17 cellular contexts compared by ENCODE assay signal in genomic region chr2:239606955-239607794, GRCh38.
DNase-seq lines count a peak whose midpoint lies in the region; ATAC-seq lines count a peak whose summit lies in the region.
"Had no signal": no experiment of that assay in that cellular context is flagged by ENCODE, and none has a peak within 500 bp of the region (broad histone marks: within the 10 kb centered on the region; RNA-seq: fewer than 3 reads in every experiment).

No MANE protein-coding gene starts in this region.

- DNase-seq in activated CD8-positive, alpha-beta memory T cell treated with anti-CD3 and anti-CD28 coated beads for 24 hours = peak; percentile 48
- no peak for DNase-seq in activated CD8-positive, alpha-beta memory T cell treated with anti-CD3 and anti-CD28 coated beads, Interleukin-2, amount 50 U/mL, for 4 hours
- DNase-seq in NOMO-1 treated with DMSO at 0.1 percent for 48 hours (lab: John Stamatoyannopoulos, UW; ENCODE audit: unreplicated experiment) (peak; percentile 68), left lobe of liver (ENCODE audit: low spot score) (peak; percentile 36), ureter (ENCODE audit: low spot score) (peak; percentile 30), NCI-H187 treated with DMSO at 0.1 percent for 48 hours (lab: John Stamatoyannopoulos, UW) (no peak), 8988T (no peak)
- no peak for DNase-seq in activated CD4-positive, alpha-beta T cell treated with anti-CD3 and anti-CD28 coated beads for 48 hours
- DNase-seq: activated CD4-positive, alpha-beta T cell treated with anti-CD3 and anti-CD28 coated beads, Interleukin-2, amount 10 ng/mL, durations not matched to agents 24 days and 14 days; anterior cingulate cortex; HCEC 1CT; natural killer cell; NCI-H2107; NCI-H446 treated with DMSO at 0.1 percent for 48 hours had no signal

- no peak for ATAC-seq in left lobe of liver
- ATAC-seq: A549; activated naive CD4-positive, alpha-beta T cell treated with anti-CD3 and anti-CD28 coated beads, Interleukin-2, amount 50 U/mL, for 72 hours; activated T-helper 17 cell treated with anti-CD3 and anti-CD28 coated beads, Interleukin-2, amount 50 U/mL, for 72 hours; natural killer cell had no signal

Comparison
In these comparisons a context has a peak if more than half of its experiments do, and no peak if none do; other contexts are left out.
1. DNase-seq: peak in activated CD8-positive, alpha-beta memory T cell treated with anti-CD3 and anti-CD28 coated beads for 24 hours (single experiment), NOMO-1 treated with DMSO at 0.1 percent for 48 hours (single experiment), left lobe of liver (single experiment) and ureter (single experiment); none in activated CD8-positive, alpha-beta memory T cell treated with anti-CD3 and anti-CD28 coated beads, Interleukin-2, amount 50 U/mL, for 4 hours (single experiment), activated CD4-positive, alpha-beta T cell treated with anti-CD3 and anti-CD28 coated beads for 48 hours (single experiment), NCI-H187 treated with DMSO at 0.1 percent for 48 hours (single experiment) and 8988T (single experiment).